ENCODE assay signal across 18 cellular contexts in the genomic region with DNA sequence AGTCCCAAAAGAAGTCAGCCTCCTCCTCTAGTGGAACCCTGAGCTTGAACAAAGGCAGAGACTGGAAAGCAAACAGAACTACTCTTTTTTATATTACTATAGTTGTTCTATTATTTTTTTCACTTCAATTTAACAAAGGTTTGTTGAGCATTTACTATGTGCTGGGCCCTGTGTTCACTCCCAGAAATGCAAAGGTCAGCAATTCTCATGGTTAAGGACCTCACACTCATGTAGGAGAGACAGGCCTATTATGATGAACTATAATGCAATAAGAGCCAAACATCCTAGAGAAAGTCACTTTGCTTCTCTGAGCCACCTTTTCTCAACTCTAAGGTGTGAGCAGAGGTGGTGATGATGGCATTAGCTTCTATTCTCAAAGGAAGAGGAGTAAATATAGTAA.
A peak's percentile ranks its signal among the peaks of the same experiment; 100 is the strongest.
DNase-seq lines count a peak whose midpoint lies in the region; ATAC-seq and TF ChIP-seq lines count a peak whose summit lies in the region.
"Had no signal": no experiment of that assay in that cellular context is flagged by ENCODE, and none has a peak within 500 bp of the region (broad histone marks: within the 10 kb centered on the region; RNA-seq: fewer than 3 reads in every experiment).

No MANE protein-coding gene starts in this region.

- DNase-seq in activated naive CD8-positive, alpha-beta T cell treated with anti-CD3 and anti-CD28 coated beads, Interleukin-2, amount 50 U/mL, for 24 hours = no peak
- DNase-seq in CD4-positive, CD25-positive, alpha-beta regulatory T cell = no peak
- no peak for DNase-seq in IMR-90
- no peak for DNase-seq in central memory CD8-positive, alpha-beta T cell (ENCODE audit: low spot score in 2 of 2)
- DNase-seq in HCEC 1CT = no peak
- DNase-seq in SKM-1 (lab: John Stamatoyannopoulos, UW; ENCODE audit: unreplicated experiment) = no peak
- DNase-seq: C1 segment of cervical spinal cord, MM.1S, NCI-H1694, NCI-H2081, NCI-H2227 treated with DMSO at 0.1 percent for 48 hours, NCI-H526 treated with DMSO at 0.1 percent for 48 hours, SHP77 had no signal

- no peak overlapping the region for H2BK15ac ChIP-seq in IMR-90 (ENCODE audit: low read depth, low read length)

- peaks cover 3% of the 10 kb centered on the region for H3K9me3 Mint-ChIP-seq in activated naive CD8-positive, alpha-beta T cell (ENCODE audit: low read depth)
- H3K9me3 Mint-ChIP-seq in activated naive CD8-positive, alpha-beta T cell treated with anti-CD3 and anti-CD28 coated beads, Interleukin-2, amount 50 U/mL, for 24 hours = no peaks in the 10 kb centered on the region
- H3K9me3 Mint-ChIP-seq in CD4-positive, CD25-positive, alpha-beta regulatory T cell = no peaks in the 10 kb centered on the region
- H3K9me3 Mint-ChIP-seq in central memory CD8-positive, alpha-beta T cell = no peaks in the 10 kb centered on the region

- no peak overlapping the region for H3K4me3 Mint-ChIP-seq in activated naive CD8-positive, alpha-beta T cell
- H3K4me3 Mint-ChIP-seq in activated naive CD8-positive, alpha-beta T cell treated with anti-CD3 and anti-CD28 coated beads, Interleukin-2, amount 50 U/mL, for 24 hours = no peak overlapping the region
- H3K4me3 Mint-ChIP-seq in CD4-positive, CD25-positive, alpha-beta regulatory T cell = no peak overlapping the region
- H3K4me3 Mint-ChIP-seq in central memory CD8-positive, alpha-beta T cell = no peak overlapping the region

- H3K27ac Mint-ChIP-seq in activated naive CD8-positive, alpha-beta T cell = peak overlapping the region; percentile 64
- H3K27ac Mint-ChIP-seq in activated naive CD8-positive, alpha-beta T cell treated with anti-CD3 and anti-CD28 coated beads, Interleukin-2, amount 50 U/mL, for 24 hours = no peak overlapping the region
- H3K27ac Mint-ChIP-seq in CD4-positive, CD25-positive, alpha-beta regulatory T cell = peak overlapping the region; percentile 41 to 85 (median 85)
- H3K27ac Mint-ChIP-seq in central memory CD8-positive, alpha-beta T cell (ENCODE audit: low read depth) = peak overlapping the region; percentile 64

- H3K4me1 ChIP-seq in CD4-positive, CD25-positive, alpha-beta regulatory T cell (ENCODE audit: control insufficient read depth, insufficient read depth, low read length, poor library complexity, severe bottlenecking) = peaks cover 38% of the 10 kb centered on the region
- H3K4me1 ChIP-seq in IMR-90 (ENCODE audit: control insufficient read depth, insufficient read depth, low read length) = 0 out of 2 replicates have a peak, but pooled peaks cover 2% of the 10 kb centered on the region

- H4K5ac ChIP-seq in IMR-90 (ENCODE audit: low read depth, low read length) = no peak overlapping the region

- peaks cover 91% of the 10 kb centered on the region for H3K4me1 Mint-ChIP-seq in activated naive CD8-positive, alpha-beta T cell (ENCODE audit: low read depth)
- H3K4me1 Mint-ChIP-seq in activated naive CD8-positive, alpha-beta T cell treated with anti-CD3 and anti-CD28 coated beads, Interleukin-2, amount 50 U/mL, for 24 hours = peaks cover 97% of the 10 kb centered on the region
- peaks cover 22 to 81% (median 56%) of the 10 kb centered on the region in 4 donors for H3K4me1 Mint-ChIP-seq in CD4-positive, CD25-positive, alpha-beta regulatory T cell
- peaks cover 58% of the 10 kb centered on the region for H3K4me1 Mint-ChIP-seq in central memory CD8-positive, alpha-beta T cell

- intact Hi-C loops in IMR-90 (cut with micrococcal nuclease) = no loop called here

- no peak overlapping the region for H4K91ac ChIP-seq in IMR-90 (ENCODE audit: insufficient read depth, low read depth, low read length)

- CTCF ChIA-PET in IMR-90 (lab: Yijun Ruan, JAX) = no interaction called here

- no peak overlapping the region for H3K14ac ChIP-seq in IMR-90 (replicated peaks; ENCODE audit: low read depth, low read length)

- H3K4me3 ChIP-seq in CD4-positive, CD25-positive, alpha-beta regulatory T cell (ENCODE audit: low read depth, low read length) = no peak overlapping the region
- H3K4me3 ChIP-seq in IMR-90 (ENCODE audit: insufficient read depth, low read depth, low read length) = no peak overlapping the region

- POLR2A ChIA-PET in IMR-90 (lab: Charles Lee; ENCODE audit: unreplicated experiment) = no interaction called here

- H2BK5ac ChIP-seq in IMR-90 (ENCODE audit: low read depth, low read length, poor library complexity, severe bottlenecking) = no peak overlapping the region

- H2AK5ac ChIP-seq in IMR-90 (ENCODE audit: low read depth, low read length) = no peak overlapping the region

- no peak for TF ChIP-seq RAD21 in IMR-90 (IDR thresholded peaks at IDR 0.05; ENCODE audit: low read length)

- H3K56ac ChIP-seq in IMR-90 (ENCODE audit: extremely low read depth, insufficient read depth, low read length) = no peak overlapping the region

- H2BK20ac ChIP-seq in IMR-90 (ENCODE audit: low read depth, low read length) = no peak overlapping the region

- H4K8ac ChIP-seq in IMR-90 (ENCODE audit: low read depth in 2 of 2, low read length in 2 of 2) = no peak overlapping the region

- no peak overlapping the region for H3K23ac ChIP-seq in IMR-90 (ENCODE audit: low read depth, low read length)

- peaks cover 7% of the 10 kb centered on the region for H3K36me3 Mint-ChIP-seq in activated naive CD8-positive, alpha-beta T cell
- H3K36me3 Mint-ChIP-seq in activated naive CD8-positive, alpha-beta T cell treated with anti-CD3 and anti-CD28 coated beads, Interleukin-2, amount 50 U/mL, for 24 hours (ENCODE audit: low read depth) = peaks cover 13% of the 10 kb centered on the region
- H3K36me3 Mint-ChIP-seq in CD4-positive, CD25-positive, alpha-beta regulatory T cell = peaks cover 31% of the 10 kb centered on the region
- H3K36me3 Mint-ChIP-seq in central memory CD8-positive, alpha-beta T cell (ENCODE audit: insufficient read depth) = peaks cover 9% of the 10 kb centered on the region

- H3K4ac ChIP-seq in IMR-90 (ENCODE audit: low read depth, low read length) = no peak overlapping the region

- H3K4me2 ChIP-seq in IMR-90 (ENCODE audit: low read depth, low read length) = no peak overlapping the region
- H3K4me2 ChIP-seq: KMS-11 had no signal

- H3K18ac ChIP-seq in IMR-90 (ENCODE audit: low read depth, low read length) = no peak overlapping the region

- H3K9me1 ChIP-seq in IMR-90 (ENCODE audit: insufficient read depth, low read length) = no peaks in the 10 kb centered on the region

- H3K27me3 ChIP-seq in CD4-positive, CD25-positive, alpha-beta regulatory T cell (ENCODE audit: control insufficient read depth, insufficient read depth, low read length) = no peaks in the 10 kb centered on the region
- peaks cover 3% of the 10 kb centered on the region for H3K27me3 ChIP-seq in IMR-90 (ENCODE audit: control insufficient read depth, insufficient read depth, low read length)

- H3K27ac ChIP-seq in CD4-positive, CD25-positive, alpha-beta regulatory T cell (ENCODE audit: insufficient read depth, low read length, poor library complexity, severe bottlenecking) = no peak overlapping the region
- H3K27ac ChIP-seq in IMR-90 (ENCODE audit: insufficient read depth, low read length) = no peak overlapping the region
- H3K27ac ChIP-seq: KMS-11, RWPE1 had no signal

- TF ChIP-seq CTCF in IMR-90 (conservative IDR thresholded peaks at IDR 0.05; ENCODE audit: low read depth, low read length) = no peak

- H3K36me3 ChIP-seq in CD4-positive, CD25-positive, alpha-beta regulatory T cell (ENCODE audit: control insufficient read depth, insufficient read depth, low read length) = peaks cover 17% of the 10 kb centered on the region
- H3K36me3 ChIP-seq in IMR-90 (ENCODE audit: control insufficient read depth, insufficient read depth, low read length) = no peaks in the 10 kb centered on the region

- no peak overlapping the region for H2AK9ac ChIP-seq in IMR-90 (replicated peaks; ENCODE audit: low read depth, low read length, poor library complexity)

- H3K27me3 Mint-ChIP-seq in activated naive CD8-positive, alpha-beta T cell = no peaks in the 10 kb centered on the region
- no peaks in the 10 kb centered on the region for H3K27me3 Mint-ChIP-seq in activated naive CD8-positive, alpha-beta T cell treated with anti-CD3 and anti-CD28 coated beads, Interleukin-2, amount 50 U/mL, for 24 hours
- H3K27me3 Mint-ChIP-seq in CD4-positive, CD25-positive, alpha-beta regulatory T cell = no peaks in the 10 kb centered on the region
- no peaks in the 10 kb centered on the region for H3K27me3 Mint-ChIP-seq in central memory CD8-positive, alpha-beta T cell

- dilution Hi-C loops in IMR-90 (cut with HindIII; ENCODE audit: low sequenced_read_pairs, unreplicated experiment) = no loop called here

- in situ Hi-C loops in IMR-90 (cut with MboI; ENCODE audit: low sequenced_read_pairs) = no loop called here

- H3K79me1 ChIP-seq in IMR-90 (ENCODE audit: low read depth in 1 of 2, low read length in 2 of 2) = no peaks in the 10 kb centered on the region

- no peak overlapping the region for H2AFZ ChIP-seq in IMR-90 (replicated peaks; ENCODE audit: low read length, poor library complexity)

- H2BK120ac ChIP-seq in IMR-90 (ENCODE audit: low read depth, low read length) = no peak overlapping the region

- no peak overlapping the region for H3K9ac ChIP-seq in IMR-90 (ENCODE audit: low read depth, low read length)
- H3K9ac ChIP-seq: KMS-11 had no signal

- no TSS peak for BruUV-seq in IMR-90 (replicated peaks; lab: Mats Ljungman, UMichigan)

- no peaks in the 10 kb centered on the region for H3K9me3 ChIP-seq in CD4-positive, CD25-positive, alpha-beta regulatory T cell (ENCODE audit: control insufficient read depth in 2 of 2, low read length in 2 of 2)
- H3K9me3 ChIP-seq in IMR-90 (ENCODE audit: control insufficient read depth, insufficient read depth, low read length) = no peaks in the 10 kb centered on the region

- no peak for TF ChIP-seq POLR2A in IMR-90 (IDR thresholded peaks at IDR 0.05; ENCODE audit: low read depth, low read length)

- H4K20me1 ChIP-seq in IMR-90 (ENCODE audit: insufficient read depth, low read length) = no peaks in the 10 kb centered on the region

- ATAC-seq in activated naive CD8-positive, alpha-beta T cell treated with anti-CD3 and anti-CD28 coated beads, Interleukin-2, amount 50 U/mL, for 24 hours = no peak
- no peak for ATAC-seq in CD4-positive, CD25-positive, alpha-beta regulatory T cell (ENCODE audit: low read depth in 2 of 2)
- ATAC-seq in IMR-90 (ENCODE audit: low read depth) = no peak
- no peak for ATAC-seq in central memory CD8-positive, alpha-beta T cell (replicated peaks; ENCODE audit: extremely low read depth, poor library complexity, severe bottlenecking)
- ATAC-seq in GM19351 (IDR thresholded peaks at IDR 0.05; ENCODE audit: unreplicated experiment) = no peak
- ATAC-seq: Panc1 had no signal

TF ChIP-seq in IMR-90, 13 proteins besides CTCF, POLR2A, EP300 and RAD21 (continues in another document):
- TF ChIP-seq, protein P1, sequence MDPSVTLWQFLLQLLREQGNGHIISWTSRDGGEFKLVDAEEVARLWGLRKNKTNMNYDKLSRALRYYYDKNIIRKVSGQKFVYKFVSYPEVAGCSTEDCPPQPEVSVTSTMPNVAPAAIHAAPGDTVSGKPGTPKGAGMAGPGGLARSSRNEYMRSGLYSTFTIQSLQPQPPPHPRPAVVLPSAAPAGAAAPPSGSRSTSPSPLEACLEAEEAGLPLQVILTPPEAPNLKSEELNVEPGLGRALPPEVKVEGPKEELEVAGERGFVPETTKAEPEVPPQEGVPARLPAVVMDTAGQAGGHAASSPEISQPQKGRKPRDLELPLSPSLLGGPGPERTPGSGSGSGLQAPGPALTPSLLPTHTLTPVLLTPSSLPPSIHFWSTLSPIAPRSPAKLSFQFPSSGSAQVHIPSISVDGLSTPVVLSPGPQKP (IDR thresholded peaks at IDR 0.05; ENCODE audit: borderline replicate concordance, low read depth, low read length) = no peak
